In the genomic region with DNA sequence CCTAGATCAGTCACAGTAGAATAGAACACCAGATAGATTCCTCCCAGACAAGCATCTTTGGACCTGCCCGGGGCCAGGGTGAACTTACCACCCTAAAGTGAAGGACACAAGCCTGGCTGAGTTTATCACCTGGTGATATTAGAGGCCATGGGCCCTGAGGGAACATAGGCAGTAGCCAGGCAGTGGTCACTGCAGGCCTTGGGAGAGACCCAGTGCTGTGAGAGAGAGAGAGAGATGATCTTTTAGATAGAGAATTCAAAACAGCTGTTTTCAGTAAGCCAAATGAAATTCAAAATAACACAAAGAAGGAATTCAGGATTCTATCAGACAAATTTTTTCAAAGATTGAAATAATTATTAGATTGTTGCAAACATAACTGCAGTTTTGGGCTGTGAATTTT, we compare ENCODE assay signal across 27 cellular contexts.
"Had no signal": no experiment of that assay in that cellular context is flagged by ENCODE, and none has a peak within 500 bp of the region (broad histone marks: within the 10 kb centered on the region; RNA-seq: fewer than 3 reads in every experiment).

No MANE protein-coding gene starts in this region.

- FAIRE-seq: urothelium cell line had no signal

- H3K4me3 ChIP-seq: stomach, suprapubic skin, testis, thoracic aorta, thyroid gland, tibial artery, tibial nerve, transverse colon, upper lobe of left lung, upper lobe of right lung, uterus, vagina had no signal

- H3K4me1 ChIP-seq: stomach, suprapubic skin, testis, thyroid gland, tibial artery, tibial nerve, transverse colon, upper lobe of left lung, upper lobe of right lung, uterus, vagina had no signal

- ATAC-seq: stimulated activated effector memory CD8-positive, alpha-beta T cell treated with anti-CD3 and anti-CD28 coated beads, Interleukin-12 subunit alpha, Interleukin-12 subunit beta, amount 100 ng/mL, for 72 hours; stimulated activated memory B cell treated with anti-CD40 and anti-IgM and Interleukin-4, amounts not matched to agents 10 μg/mL and 1 μg/mL and 100 μg/mL, for 72 hours; upper lobe of right lung had no signal

- H3K27me3 ChIP-seq: stomach, suprapubic skin, testis, thyroid gland, tibial artery, tibial nerve, transverse colon, upper lobe of left lung, upper lobe of right lung, uterus, vagina had no signal

- H3K9me3 ChIP-seq: stomach, suprapubic skin, testis, thoracic aorta, thyroid gland, tibial artery, tibial nerve, transverse colon, upper lobe of left lung, upper lobe of right lung, uterus, vagina had no signal

- DNase-seq: stimulated activated CD4-positive, alpha-beta T cell treated with anti-CD3 and anti-CD28 coated beads, Interleukin-2, amount 100 ng/mL, for 48 hours; stimulated activated CD4-positive, alpha-beta T cell treated with anti-CD3 and anti-CD28 coated beads, Interleukin-4, amount 100 ng/mL, for 1 hour; stimulated activated CD4-positive, alpha-beta T cell treated with anti-CD3 and anti-CD28 coated beads, Interleukin-4, amount 100 ng/mL, for 24 hours; stimulated activated CD4-positive, alpha-beta T cell treated with anti-CD3 and anti-CD28 coated beads, Interleukin-4, amount 100 ng/mL, for 4 hours; stimulated activated CD8-positive, alpha-beta memory T cell treated with anti-CD3 and anti-CD28 coated beads, Interleukin-4, amount 100 ng/mL, for 48 hours; stimulated activated naive B cell treated with anti-CD40 and anti-IgM and Interleukin-4, amounts not matched to agents 10 μg/mL and 1 μg/mL and 100 μg/mL, for 72 hours; stimulated activated naive CD4-positive, alpha-beta T cell; stimulated activated naive CD4-positive, alpha-beta T cell treated with Interleukin-2 at 50 U/mL for 16 hours; stimulated activated naive CD8-positive, alpha-beta T cell treated with anti-CD3 and anti-CD28 coated beads, Interleukin-15, amount 100 ng/mL, for 72 hours; stimulated activated naive CD8-positive, alpha-beta T cell treated with anti-CD3 and anti-CD28 coated beads, Interleukin-15, Interleukin-2, amounts not matched to agents 100 U/mL and 50 U/mL, for 24 hours; stomach; substantia nigra; testis; thyroid gland; tibial artery; transverse colon; trophoblast cell; upper lobe of left lung; upper lobe of right lung; uterus had no signal

- H3K36me3 ChIP-seq: stomach, suprapubic skin, thoracic aorta, thyroid gland, tibial artery, tibial nerve, transverse colon, upper lobe of left lung, upper lobe of right lung, uterus, vagina had no signal

- H3K27ac ChIP-seq: stomach, suprapubic skin, testis, thoracic aorta, thyroid gland, tibial artery, tibial nerve, transverse colon, upper lobe of left lung, upper lobe of right lung, uterus, vagina had no signal
